ENCODE assay signal across 7 cellular contexts in genomic region chr4:110165382-110166285, GRCh38. TPM values are rescaled to one million over a fixed set of nuclear protein-coding genes. Genes with fewer than 3 reads are reported as not detected.
A peak's percentile ranks its signal among the peaks of the same experiment; 100 is the strongest.
DNase-seq lines count a peak whose midpoint lies in the region; ATAC-seq and TF ChIP-seq lines count a peak whose summit lies in the region.

No MANE protein-coding gene starts in this region.

- no peaks in the 10 kb centered on the region for H3K4me1 ChIP-seq in ovary (ENCODE audit: insufficient read depth)

- no peak overlapping the region for H3K4me3 Mint-ChIP-seq in neural crest cell

- TF ChIP-seq EP300 in ovary (IDR thresholded peaks at IDR 0.05), result no peak

- ATAC-seq in GM18870 (IDR thresholded peaks at IDR 0.05; ENCODE audit: unreplicated experiment) (peak; percentile 42), HG03565 (IDR thresholded peaks at IDR 0.05; ENCODE audit: unreplicated experiment) (peak; percentile 70)

- H3K4me1 Mint-ChIP-seq in neural crest cell, result peaks cover 20% of the 10 kb centered on the region

- no peaks in the 10 kb centered on the region for H3K9me3 ChIP-seq in ovary

- no peak overlapping the region for H3K27ac ChIP-seq in ovary

- H3K9me3 Mint-ChIP-seq in neural crest cell, result no peaks in the 10 kb centered on the region

- H3K36me3 Mint-ChIP-seq in neural crest cell (ENCODE audit: low read depth), result peaks cover 11% of the 10 kb centered on the region

- peak in 4 of 5 experiments; percentile 13 to 95 (median 25) for DNase-seq in T-helper 2 cell
- peak; percentile 48 for DNase-seq in astrocyte of the hippocampus (ENCODE audit: low read depth, low spot score)
- no peak for DNase-seq in neural crest cell (ENCODE audit: low read depth, low spot score)
- DNase-seq in ovary, result no peak
- no peak for DNase-seq in OCI-M2 (lab: John Stamatoyannopoulos, UW; ENCODE audit: unreplicated experiment)

- TF ChIP-seq POLR2A in ovary (IDR thresholded peaks at IDR 0.05), result no peak

- H3K4me3 ChIP-seq in ovary, result no peak overlapping the region

- TF ChIP-seq CTCF in neural crest cell (conservative IDR thresholded peaks at IDR 0.05) (no peak), ovary (IDR thresholded peaks at IDR 0.05) (no peak)

- H3K27ac Mint-ChIP-seq in neural crest cell (ENCODE audit: unreplicated experiment), result peak overlapping the region; percentile 46

- intact Hi-C loops in ovary (cut with DNase I), result no loop called here

- H3K27me3 Mint-ChIP-seq in neural crest cell (ENCODE audit: low read depth), result no peaks in the 10 kb centered on the region

- no peaks in the 10 kb centered on the region for H3K27me3 ChIP-seq in ovary

- WGBS in ovary, 3 donors, result 65 to 85% (median 82%) methylated on average over 5 of the region's 5 CpGs

- no peaks in the 10 kb centered on the region for H3K36me3 ChIP-seq in ovary

RNA-seq across cellular contexts. Expression of gene ELOVL6, which starts 32.8 kb away (rescaled TPM):
- 104 and 105 TPM in 2 replicates for total RNA-seq in neural crest cell
- total RNA-seq in ovary, result 10 to 100 TPM in 1 of 7 donors, 1 to 10 TPM in 5, under 1 TPM in 1; 0.36 to 10.4 (median 3.6) TPM
- 1 to 10 TPM; 1.2 to 7.0 TPM for polyA plus RNA-seq in ovary

Comparison
In these comparisons a context has a peak if more than half of its experiments do, and no peak if none do; other contexts are left out.
1. DNase-seq: peak in T-helper 2 cell (4 of 5) and astrocyte of the hippocampus (single experiment); none in neural crest cell (single experiment), ovary (0 of 5) and OCI-M2 (single experiment).